ENCODE assay signal across 29 cellular contexts in genomic region chr12:121476477-121476876, GRCh38.
"Had no signal": no experiment of that assay in that cellular context is flagged by ENCODE, and none has a peak within 500 bp of the region (broad histone marks: within the 10 kb centered on the region; RNA-seq: fewer than 3 reads in every experiment).

No MANE protein-coding gene starts in this region.

- H3K4me3 Mint-ChIP-seq: activated CD4-positive, alpha-beta memory T cell treated with anti-CD3 and anti-CD28 coated beads for 36 hours; activated CD4-positive, alpha-beta T cell treated with anti-CD3 and anti-CD28 coated beads for 36 hours; activated CD4-positive, alpha-beta T cell treated with anti-CD3 and anti-CD28 coated beads, Interleukin-2, amount 10 ng/mL, durations not matched to agents 7 days and 5 days; activated naive CD4-positive, alpha-beta T cell treated with anti-CD3 and anti-CD28 coated beads for 36 hours; activated T-cell treated with anti-CD3 and anti-CD28 coated beads, Interleukin-2, amount 50 U/mL, for 4 hours; activated T-helper 1 cell treated with anti-CD3 and anti-CD28 coated beads, Interleukin-12 subunit alpha, Interleukin-12 subunit beta, Interleukin-2, Interleukin-4 antibody, amounts not matched to agents 30 ng/mL and 10 ng/mL and 1 ng/mL, durations not matched to agents 14 hours and 24 hours and 36 hours had no signal

- H3K4me1 ChIP-seq: adrenal gland, SJCRH30 had no signal

- H3K27ac Mint-ChIP-seq: activated CD4-positive, alpha-beta memory T cell treated with anti-CD3 and anti-CD28 coated beads for 36 hours; activated CD4-positive, alpha-beta T cell treated with anti-CD3 and anti-CD28 coated beads for 36 hours; activated CD4-positive, alpha-beta T cell treated with anti-CD3 and anti-CD28 coated beads, Interleukin-2, amount 10 ng/mL, durations not matched to agents 7 days and 5 days; activated naive CD4-positive, alpha-beta T cell treated with anti-CD3 and anti-CD28 coated beads for 36 hours; activated naive CD4-positive, alpha-beta T cell treated with anti-CD3 and anti-CD28 coated beads, Interleukin-2, amount 50 U/mL, for 72 hours; activated T-helper 1 cell treated with anti-CD3 and anti-CD28 coated beads, Interleukin-12 subunit alpha, Interleukin-12 subunit beta, Interleukin-2, Interleukin-4 antibody, amounts not matched to agents 30 ng/mL and 10 ng/mL and 1 ng/mL, durations not matched to agents 14 hours and 24 hours and 36 hours had no signal

- H3K27me3 Mint-ChIP-seq: activated CD4-positive, alpha-beta memory T cell treated with anti-CD3 and anti-CD28 coated beads for 36 hours; activated CD4-positive, alpha-beta T cell treated with anti-CD3 and anti-CD28 coated beads for 36 hours; activated CD4-positive, alpha-beta T cell treated with anti-CD3 and anti-CD28 coated beads, Interleukin-2, amount 10 ng/mL, durations not matched to agents 7 days and 5 days had no signal

- H3K9me3 ChIP-seq: adrenal gland, body of pancreas, SJCRH30 had no signal

- H3K36me3 Mint-ChIP-seq: activated CD4-positive, alpha-beta memory T cell treated with anti-CD3 and anti-CD28 coated beads for 36 hours; activated naive CD4-positive, alpha-beta T cell treated with anti-CD3 and anti-CD28 coated beads, Interleukin-2, amount 50 U/mL, for 72 hours had no signal

- H3K27me3 ChIP-seq: adrenal gland, body of pancreas, SJCRH30 had no signal

- FAIRE-seq: astrocyte, bronchial epithelial cell had no signal

- H3K36me3 ChIP-seq: adrenal gland, SJCRH30 had no signal

- DNase-seq: activated CD4-positive, alpha-beta memory T cell treated with anti-CD3 and anti-CD28 coated beads for 36 hours; activated CD4-positive, alpha-beta T cell treated with anti-CD3 and anti-CD28 coated beads for 36 hours; activated CD4-positive, alpha-beta T cell treated with anti-CD3 and anti-CD28 coated beads, Interleukin-2, amount 10 ng/mL, durations not matched to agents 7 days and 5 days; activated CD8-positive, alpha-beta memory T cell treated with anti-CD3 and anti-CD28 coated beads, Interleukin-2, amount 50 U/mL, for 4 hours; activated gamma-delta T cell treated with Interleukin-2 at 50 U/mL for 16 hours; activated naive CD4-positive, alpha-beta T cell treated with anti-CD3 and anti-CD28 coated beads for 36 hours; activated T-cell treated with anti-CD3 and anti-CD28 coated beads for 4 hours; activated T-cell treated with anti-CD3 and anti-CD28 coated beads, Interleukin-2, amount 50 U/mL, for 4 hours; adrenal gland; body of pancreas; caudate nucleus; MM.1S; MV-4-11; NCI-H1092; NCI-H1436 treated with DMSO at 0.1 percent for 48 hours; NCI-H1694 treated with DMSO at 0.1 percent for 48 hours; NCI-H2029; NCI-H345; NCI-H524 treated with DMSO at 0.1 percent for 48 hours; SHP77; SJCRH30; T1000 had no signal

- H3K4me3 ChIP-seq: adrenal gland, body of pancreas, SJCRH30, SK-N-MC had no signal

- H3K9me3 Mint-ChIP-seq: activated CD4-positive, alpha-beta memory T cell treated with anti-CD3 and anti-CD28 coated beads for 36 hours; activated CD4-positive, alpha-beta T cell treated with anti-CD3 and anti-CD28 coated beads, Interleukin-2, amount 10 ng/mL, durations not matched to agents 7 days and 5 days; activated naive CD4-positive, alpha-beta T cell treated with anti-CD3 and anti-CD28 coated beads for 36 hours; activated naive CD4-positive, alpha-beta T cell treated with anti-CD3 and anti-CD28 coated beads, Interleukin-2, amount 50 U/mL, for 72 hours; activated T-cell treated with anti-CD3 and anti-CD28 coated beads, Interleukin-2, amount 50 U/mL, for 4 hours; activated T-helper 1 cell treated with anti-CD3 and anti-CD28 coated beads, Interleukin-12 subunit alpha, Interleukin-12 subunit beta, Interleukin-2, Interleukin-4 antibody, amounts not matched to agents 30 ng/mL and 10 ng/mL and 1 ng/mL, durations not matched to agents 14 hours and 24 hours and 36 hours had no signal

- H3K4me1 Mint-ChIP-seq: activated CD4-positive, alpha-beta T cell treated with anti-CD3 and anti-CD28 coated beads for 36 hours had no signal

- H3K27ac ChIP-seq: adrenal gland, body of pancreas, SJCRH30, SK-N-MC had no signal

- ATAC-seq: activated CD4-positive, alpha-beta T cell treated with anti-CD3 and anti-CD28 coated beads for 36 hours; activated CD4-positive, CD25-positive, alpha-beta regulatory T cell treated with anti-CD3 and anti-CD28 coated beads, Interleukin-2, amount 50 U/mL, for 24 hours; activated naive CD4-positive, alpha-beta T cell treated with anti-CD3 and anti-CD28 coated beads, Interleukin-2, amount 50 U/mL, for 72 hours; activated T-cell treated with anti-CD3 and anti-CD28 coated beads, Interleukin-2, amount 50 U/mL, for 4 hours; body of pancreas; Panc1 had no signal
